Comparison of ENCODE assay signal across 17 cellular contexts in the genomic region with DNA sequence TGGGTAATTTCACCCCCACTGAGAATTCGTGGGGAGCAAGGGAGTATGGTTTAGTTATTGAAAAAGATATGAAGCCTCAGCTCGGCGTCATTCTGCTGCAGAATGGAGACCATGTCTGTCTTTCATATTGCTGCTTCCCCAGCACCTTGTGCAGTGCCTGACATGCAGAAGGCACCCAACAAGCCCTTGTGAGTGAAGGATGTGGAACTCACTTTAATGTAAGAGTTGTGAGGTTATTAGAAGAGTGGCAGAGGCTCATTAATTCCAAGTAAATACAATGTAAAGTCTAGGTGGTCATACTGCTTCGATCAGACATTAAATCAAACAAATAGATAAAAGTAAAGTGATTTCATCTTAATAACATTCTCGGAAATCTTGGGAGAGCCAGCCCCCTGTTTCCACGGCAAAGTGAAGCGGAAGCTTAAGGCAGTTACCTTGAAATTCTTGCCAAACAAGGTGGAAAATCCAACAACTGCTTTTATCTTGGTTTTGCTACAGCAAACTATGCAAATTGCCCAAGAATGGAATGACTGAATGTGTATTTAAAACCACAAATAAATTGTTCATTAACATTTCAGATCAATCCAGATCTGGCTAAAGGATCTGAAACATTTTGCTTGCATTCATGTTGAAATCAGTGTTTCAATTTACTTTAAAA. TPM values are rescaled to one million over a fixed set of nuclear protein-coding genes. Genes with fewer than 3 reads are reported as not detected.
DNase-seq lines count a peak whose midpoint lies in the region; ATAC-seq and TF ChIP-seq lines count a peak whose summit lies in the region.
"Had no signal": no experiment of that assay in that cellular context is flagged by ENCODE, and none has a peak within 500 bp of the region (broad histone marks: within the 10 kb centered on the region; RNA-seq: fewer than 3 reads in every experiment).

No MANE protein-coding gene starts in this region.

- H3K27ac ChIP-seq in body of pancreas (peak overlapping the region; percentile 21 to 85 (median 76)), lower lobe of right lung (peak overlapping the region; percentile 69), upper lobe of left lung (peak overlapping the region in 3 of 4 donors; percentile 46 to 78 (median 71))
- H3K27ac ChIP-seq in CD4-positive, alpha-beta memory T cell (ENCODE audit: low read depth, low read length): no peak overlapping the region
- H3K27ac ChIP-seq: BLaER1 treated with 17β-estradiol and CSF1 and Interleukin-3, amounts not matched to agents 10 nM and 100 nM; SK-N-MC had no signal

- ATAC-seq in body of pancreas (peak; percentile 81), lower lobe of right lung (peak; percentile 37 to 77), upper lobe of left lung (ENCODE audit: low FRiP score in 2 of 2) (peak; percentile 28 to 43), GM21825 (IDR thresholded peaks at IDR 0.05; ENCODE audit: unreplicated experiment) (no peak)
- ATAC-seq in activated T-cell treated with anti-CD3 and anti-CD28 coated beads, Interleukin-2, amount 50 U/mL, for 4 hours: no peak

- 16 to 19% methylated on average over 7 of the region's 7 CpGs for WGBS in body of pancreas, 2 donors
- WGBS in upper lobe of left lung, 2 donors: 61 to 63% methylated on average over 7 of the region's 7 CpGs

- H3K36me3 ChIP-seq in body of pancreas (replicated peaks in 1 of 2; ENCODE audit: insufficient read depth in 1 of 2, low read depth in 2 of 2) (no peaks in the 10 kb centered on the region), lower lobe of right lung (no peaks in the 10 kb centered on the region), upper lobe of left lung (no peaks in the 10 kb centered on the region)
- H3K36me3 ChIP-seq in CD4-positive, alpha-beta memory T cell (ENCODE audit: insufficient read depth, low read length): no peaks in the 10 kb centered on the region
- H3K36me3 ChIP-seq: BLaER1 treated with 17β-estradiol and CSF1 and Interleukin-3, amounts not matched to agents 10 nM and 100 nM had no signal

- TF ChIP-seq EP300 in upper lobe of left lung (IDR thresholded peaks at IDR 0.05): no peak

- H3K27ac Mint-ChIP-seq in CD4-positive, alpha-beta memory T cell: peak overlapping the region in 1 of 7 donors; percentile 68
- H3K27ac Mint-ChIP-seq: CD8-positive, alpha-beta memory T cell had no signal

- no peaks in the 10 kb centered on the region for H3K27me3 ChIP-seq in body of pancreas
- H3K27me3 ChIP-seq in lower lobe of right lung (ENCODE audit: low read depth): no peaks in the 10 kb centered on the region
- H3K27me3 ChIP-seq in upper lobe of left lung: no peaks in the 10 kb centered on the region
- H3K27me3 ChIP-seq in CD4-positive, alpha-beta memory T cell (ENCODE audit: insufficient read depth, low read length): no peaks in the 10 kb centered on the region
- H3K27me3 ChIP-seq: BLaER1 treated with 17β-estradiol and CSF1 and Interleukin-3, amounts not matched to agents 10 nM and 100 nM had no signal

- no peaks in the 10 kb centered on the region for H3K4me1 Mint-ChIP-seq in activated T-cell treated with anti-CD3 and anti-CD28 coated beads, Interleukin-2, amount 50 U/mL, for 4 hours (ENCODE audit: low read depth)
- H3K4me1 Mint-ChIP-seq in CD4-positive, alpha-beta memory T cell: no peaks in the 10 kb centered on the region
- H3K4me1 Mint-ChIP-seq: CD8-positive, alpha-beta memory T cell had no signal

- no peak for TF ChIP-seq POLR2A in body of pancreas (IDR thresholded peaks at IDR 0.05)
- no peak for TF ChIP-seq POLR2A in upper lobe of left lung (IDR thresholded peaks at IDR 0.05)

- TF ChIP-seq CTCF in body of pancreas (IDR thresholded peaks at IDR 0.05) (peak in 1 of 7 experiments; percentile 1), lower lobe of right lung (IDR thresholded peaks at IDR 0.05) (no peak), upper lobe of left lung (IDR thresholded peaks at IDR 0.05) (no peak)

- H3K4me3 ChIP-seq in body of pancreas (no peak overlapping the region), lower lobe of right lung (no peak overlapping the region), upper lobe of left lung (no peak overlapping the region)
- no peak overlapping the region for H3K4me3 ChIP-seq in CD4-positive, alpha-beta memory T cell (ENCODE audit: low read length in 2 of 2)
- H3K4me3 ChIP-seq: BLaER1 treated with 17β-estradiol and CSF1 and Interleukin-3, amounts not matched to agents 10 nM and 100 nM; SK-N-MC had no signal

- POLR2A ChIA-PET in CD4-positive, alpha-beta memory T cell (lab: Charles Lee; ENCODE audit: partially characterized antibody): no interaction called here

- CTCF ChIA-PET in CD4-positive, alpha-beta memory T cell (lab: Charles Lee; ENCODE audit: partially characterized antibody): no interaction called here

- peaks cover 51% of the 10 kb centered on the region for H3K4me1 ChIP-seq in body of pancreas
- peaks cover 5% of the 10 kb centered on the region for H3K4me1 ChIP-seq in lower lobe of right lung
- peaks cover 0 to 22% (median 4%) of the 10 kb centered on the region in 4 donors for H3K4me1 ChIP-seq in upper lobe of left lung
- no peaks in the 10 kb centered on the region for H3K4me1 ChIP-seq in CD4-positive, alpha-beta memory T cell (ENCODE audit: insufficient read depth, low read length)

- H3K9me3 Mint-ChIP-seq in activated T-cell treated with anti-CD3 and anti-CD28 coated beads, Interleukin-2, amount 50 U/mL, for 4 hours: no peaks in the 10 kb centered on the region
- peaks cover 0 to 5% (median 0%) of the 10 kb centered on the region in 8 donors for H3K9me3 Mint-ChIP-seq in CD4-positive, alpha-beta memory T cell
- H3K9me3 Mint-ChIP-seq: CD8-positive, alpha-beta memory T cell had no signal

- DNase-seq in body of pancreas: peak in 2 of 4 donors; percentile 44 to 61
- DNase-seq in kidney tubule cell (ENCODE audit: low spot score): peak; percentile 52
- DNase-seq in lower lobe of right lung: no peak
- DNase-seq in upper lobe of left lung: no peak
- no peak for DNase-seq in activated T-cell treated with anti-CD3 and anti-CD28 coated beads, Interleukin-2, amount 50 U/mL, for 4 hours
- DNase-seq in CD4-positive, alpha-beta memory T cell: no peak
- DNase-seq: CD8-positive, alpha-beta memory T cell; HCEC 1CT; NCI-H1105; NCI-H1694; NCI-H510A; NCI-H748 treated with DMSO at 0.1 percent for 48 hours; OCI-M1; SHP77 had no signal

- H3K9me3 ChIP-seq in body of pancreas (no peaks in the 10 kb centered on the region), lower lobe of right lung (no peaks in the 10 kb centered on the region), upper lobe of left lung (no peaks in the 10 kb centered on the region)
- no peaks in the 10 kb centered on the region for H3K9me3 ChIP-seq in CD4-positive, alpha-beta memory T cell (ENCODE audit: control insufficient read depth in 1 of 2, low read length in 2 of 2)
- H3K9me3 ChIP-seq: BLaER1 treated with 17β-estradiol and CSF1 and Interleukin-3, amounts not matched to agents 10 nM and 100 nM had no signal

- H3K4me3 Mint-ChIP-seq in activated T-cell treated with anti-CD3 and anti-CD28 coated beads, Interleukin-2, amount 50 U/mL, for 4 hours: no peak overlapping the region
- H3K4me3 Mint-ChIP-seq in CD4-positive, alpha-beta memory T cell: no peak overlapping the region
- H3K4me3 Mint-ChIP-seq: CD8-positive, alpha-beta memory T cell had no signal

- H3K27me3 Mint-ChIP-seq in activated T-cell treated with anti-CD3 and anti-CD28 coated beads, Interleukin-2, amount 50 U/mL, for 4 hours (ENCODE audit: low read depth): peaks cover 14% of the 10 kb centered on the region
- H3K27me3 Mint-ChIP-seq in CD4-positive, alpha-beta memory T cell: peaks cover 12 to 14% of the 10 kb centered on the region in 2 donors

- intact Hi-C loops in body of pancreas (cut with DNase I): no loop called here
- intact Hi-C loops in lower lobe of right lung (cut with DNase I): no loop called here
- intact Hi-C loops in CD4-positive, alpha-beta memory T cell (cut with micrococcal nuclease): no loop called here

- H3K36me3 Mint-ChIP-seq in activated T-cell treated with anti-CD3 and anti-CD28 coated beads, Interleukin-2, amount 50 U/mL, for 4 hours (ENCODE audit: insufficient read depth): no peaks in the 10 kb centered on the region
- H3K36me3 Mint-ChIP-seq in CD4-positive, alpha-beta memory T cell: no peaks in the 10 kb centered on the region
- H3K36me3 Mint-ChIP-seq: CD8-positive, alpha-beta memory T cell had no signal

RNA-seq across cellular contexts. Expression of gene CFAP221, which starts 9.6 kb away (rescaled TPM):
- total RNA-seq in body of pancreas (10 to 100 TPM; 12.2 to 21.5 TPM), lower lobe of right lung (33.9 TPM), upper lobe of left lung (10 to 100 TPM; 13.9 to 67.5 (median 30.9) TPM)
- not detected for total RNA-seq in activated T-cell treated with anti-CD3 and anti-CD28 coated beads, Interleukin-2, amount 50 U/mL, for 4 hours
- not detected for total RNA-seq in CD4-positive, alpha-beta memory T cell
- polyA plus RNA-seq in CD4-positive, alpha-beta memory T cell: not detected
- total RNA-seq: CD8-positive, alpha-beta memory T cell had no signal
- polyA plus RNA-seq: CD8-positive, alpha-beta memory T cell had no signal

RNA-seq across cellular contexts. Expression of gene SCTR, which starts 29.5 kb away (rescaled TPM):
- total RNA-seq in body of pancreas (100 to 1,000 TPM in 1 of 2 donors, 10 to 100 TPM in 1; 69.0 to 183 TPM), lower lobe of right lung (13.2 TPM), upper lobe of left lung (10 to 100 TPM in 5 of 6 donors, 1 to 10 TPM in 1; 3.2 to 52.5 (median 16.6) TPM)
- not detected for total RNA-seq in activated T-cell treated with anti-CD3 and anti-CD28 coated beads, Interleukin-2, amount 50 U/mL, for 4 hours
- not detected for total RNA-seq in CD4-positive, alpha-beta memory T cell
- polyA plus RNA-seq in CD4-positive, alpha-beta memory T cell: not detected
- total RNA-seq: CD8-positive, alpha-beta memory T cell had no signal
- polyA plus RNA-seq: CD8-positive, alpha-beta memory T cell had no signal

Comparison
In these comparisons a context has a peak if more than half of its experiments do, and no peak if none do; other contexts are left out.
1. ATAC-seq: peak in body of pancreas (single experiment), lower lobe of right lung (2 of 2) and upper lobe of left lung (2 of 2); none in activated T-cell treated with anti-CD3 and anti-CD28 coated beads, Interleukin-2, amount 50 U/mL, for 4 hours (0 of 2) and GM21825 (single experiment).
2. RNA of gene CFAP221, which starts 9.6 kb away (total RNA-seq): 13.9 to 67.5 TPM in upper lobe of left lung, 33.9 TPM in lower lobe of right lung (single experiment) and 12.2 to 21.5 TPM in body of pancreas; not detected in activated T-cell treated with anti-CD3 and anti-CD28 coated beads, Interleukin-2, amount 50 U/mL, for 4 hours and not detected in CD4-positive, alpha-beta memory T cell; every median in the first group is over 10 times any median in the second.
3. RNA of gene SCTR, which starts 29.5 kb away (total RNA-seq): 69.0 to 183 TPM in body of pancreas, 3.2 to 52.5 TPM in upper lobe of left lung and 13.2 TPM in lower lobe of right lung (single experiment); not detected in activated T-cell treated with anti-CD3 and anti-CD28 coated beads, Interleukin-2, amount 50 U/mL, for 4 hours and not detected in CD4-positive, alpha-beta memory T cell; every median in the first group is over 4 times any median in the second.